In genomic region chr1:31588751-31589515, GRCh38 we compare ENCODE assay signal across 11 cellular contexts. TPM values are rescaled to one million over a fixed set of nuclear protein-coding genes. Genes with fewer than 3 reads are reported as not detected.
A peak's percentile ranks its signal among the peaks of the same experiment; 100 is the strongest.
DNase-seq lines count a peak whose midpoint lies in the region; ATAC-seq, FAIRE-seq and TF ChIP-seq lines count a peak whose summit lies in the region.
"Had no signal": no experiment of that assay in that cellular context is flagged by ENCODE, and none has a peak within 500 bp of the region (broad histone marks: within the 10 kb centered on the region; RNA-seq: fewer than 3 reads in every experiment).

No MANE protein-coding gene starts in this region.

- H3K4me3 Mint-ChIP-seq in stimulated activated naive CD8-positive, alpha-beta T cell treated with anti-CD3 and anti-CD28 coated beads, Interleukin-15, amount 100 ng/mL, for 72 hours: no peak overlapping the region
- H3K4me3 Mint-ChIP-seq: stimulated activated effector memory CD8-positive, alpha-beta T cell treated with anti-CD3 and anti-CD28 coated beads, Interleukin-12 subunit alpha, Interleukin-12 subunit beta, amount 100 ng/mL, for 72 hours had no signal

- H3K27ac Mint-ChIP-seq in stimulated activated naive CD8-positive, alpha-beta T cell treated with anti-CD3 and anti-CD28 coated beads, Interleukin-15, amount 100 ng/mL, for 72 hours: no peak overlapping the region
- H3K27ac Mint-ChIP-seq: stimulated activated effector memory CD8-positive, alpha-beta T cell treated with anti-CD3 and anti-CD28 coated beads, Interleukin-12 subunit alpha, Interleukin-12 subunit beta, amount 100 ng/mL, for 72 hours had no signal

- no peak for FAIRE-seq in urothelium cell line (lab: Jason Lieb, UNC)

- DNase-seq in DMS53 (lab: John Stamatoyannopoulos, UW): peak; percentile 79
- no peak for DNase-seq in DMS53 treated with DMSO at 0.1 percent for 48 hours (lab: John Stamatoyannopoulos, UW; ENCODE audit: unreplicated experiment)
- peak in 1 of 2 donors; percentile 40 for DNase-seq in fibroblast of lung (ENCODE audit: low read depth in 2 of 2)
- DNase-seq in urothelium cell line (ENCODE audit: low spot score): peak; percentile 67
- DNase-seq in MV-4-11 (lab: John Stamatoyannopoulos, UW): no peak
- no peak for DNase-seq in stimulated activated naive CD8-positive, alpha-beta T cell treated with anti-CD3 and anti-CD28 coated beads, Interleukin-15, amount 100 ng/mL, for 72 hours
- DNase-seq in GM10248 (ENCODE audit: extremely low spot score): no peak
- DNase-seq: activated T-cell treated with anti-CD3 and anti-CD28 coated beads, Interleukin-2, amount 50 U/mL, for 1 hour had no signal

- H3K4me3 ChIP-seq in fibroblast of lung (replicated peaks in 1 of 4; ENCODE audit: control extremely low read depth in 1 of 4, insufficient read depth in 1 of 4, low read depth in 3 of 4, low read length in 4 of 4): peak overlapping the region in 1 of 4 experiments; percentile 42
- H3K4me3 ChIP-seq in mucosa of rectum (ENCODE audit: low read length in 2 of 2): peak overlapping the region; percentile 54 to 59

- H3K27ac ChIP-seq in fibroblast of lung (ENCODE audit: insufficient read depth, low read length) (no peak overlapping the region), mucosa of rectum (ENCODE audit: low read depth in 2 of 2, low read length in 2 of 2) (peak overlapping the region; percentile 88 to 89)
- H3K27ac ChIP-seq: 22Rv1 had no signal

- no peak for ATAC-seq in stimulated activated naive CD8-positive, alpha-beta T cell treated with anti-CD3 and anti-CD28 coated beads, Interleukin-15, amount 100 ng/mL, for 72 hours
- ATAC-seq: stimulated activated effector memory CD8-positive, alpha-beta T cell treated with anti-CD3 and anti-CD28 coated beads, Interleukin-12 subunit alpha, Interleukin-12 subunit beta, amount 100 ng/mL, for 72 hours had no signal

- H3K4me2 ChIP-seq in fibroblast of lung (ENCODE audit: extremely low read depth, insufficient read depth, low read length): peak overlapping the region; percentile 68

- H3K9me3 ChIP-seq in fibroblast of lung (ENCODE audit: control insufficient read depth, insufficient read depth, low read depth, low read length) (no peaks in the 10 kb centered on the region), mucosa of rectum (ENCODE audit: control insufficient read depth in 2 of 2, low read length in 2 of 2) (no peaks in the 10 kb centered on the region)

- TF ChIP-seq CTCF in fibroblast of lung (conservative IDR thresholded peaks at IDR 0.05 in 1 of 2, IDR thresholded peaks at IDR 0.05 in 1 of 2; ENCODE audit: low read depth in 1 of 2, low read length in 2 of 2) (no peak), GM10248 (IDR thresholded peaks at IDR 0.05; ENCODE audit: control extremely low read depth, extremely low read depth, low read depth, missing control alignments) (no peak)

- CTCF ChIA-PET in GM10248 (lab: Yijun Ruan, JAX): interaction anchor here (3.0 kb wide), 1 partner anchor 29 kb away, joined by 11 read pairs; no protein-coding TSS in a partner anchor

- H4K20me1 ChIP-seq in fibroblast of lung (ENCODE audit: control insufficient read depth, extremely low read depth, insufficient read depth, low read length): no peaks in the 10 kb centered on the region

- POLR2A ChIA-PET in GM10248 (lab: Yijun Ruan, JAX): no interaction called here

- no peaks in the 10 kb centered on the region for H3K27me3 ChIP-seq in fibroblast of lung (ENCODE audit: control insufficient read depth, insufficient read depth, low read length)
- no peaks in the 10 kb centered on the region for H3K27me3 ChIP-seq in mucosa of rectum (ENCODE audit: control insufficient read depth in 2 of 2, insufficient read depth in 2 of 2, low read length in 2 of 2)

- peak overlapping the region; percentile 30 for H3K9ac ChIP-seq in fibroblast of lung (ENCODE audit: insufficient read depth, low read length)
- peak overlapping the region; percentile 60 to 75 for H3K9ac ChIP-seq in mucosa of rectum (ENCODE audit: low read depth in 1 of 2, low read length in 2 of 2)

- H3K4me1 ChIP-seq in fibroblast of lung (ENCODE audit: control insufficient read depth, extremely low read depth, insufficient read depth, low read length): peaks cover 4% of the 10 kb centered on the region
- peaks cover 28 to 31% of the 10 kb centered on the region in 2 donors for H3K4me1 ChIP-seq in mucosa of rectum (ENCODE audit: control insufficient read depth in 2 of 2, insufficient read depth in 2 of 2, low read length in 2 of 2)

- peaks cover 55% of the 10 kb centered on the region for H3K27me3 Mint-ChIP-seq in stimulated activated naive CD8-positive, alpha-beta T cell treated with anti-CD3 and anti-CD28 coated beads, Interleukin-15, amount 100 ng/mL, for 72 hours

- H3K79me2 ChIP-seq in fibroblast of lung (ENCODE audit: control insufficient read depth, insufficient read depth, low read length): no peaks in the 10 kb centered on the region

- H3K9me3 Mint-ChIP-seq in stimulated activated naive CD8-positive, alpha-beta T cell treated with anti-CD3 and anti-CD28 coated beads, Interleukin-15, amount 100 ng/mL, for 72 hours: no peaks in the 10 kb centered on the region
- H3K9me3 Mint-ChIP-seq: stimulated activated effector memory CD8-positive, alpha-beta T cell treated with anti-CD3 and anti-CD28 coated beads, Interleukin-12 subunit alpha, Interleukin-12 subunit beta, amount 100 ng/mL, for 72 hours had no signal

- H3K36me3 ChIP-seq in fibroblast of lung (ENCODE audit: control insufficient read depth, insufficient read depth, low read length) (no peaks in the 10 kb centered on the region), mucosa of rectum (ENCODE audit: control insufficient read depth in 2 of 2, insufficient read depth in 2 of 2, low read length in 2 of 2) (peaks cover 14 to 19% of the 10 kb centered on the region in 2 donors)

- H2AFZ ChIP-seq in fibroblast of lung (ENCODE audit: low read length): no peak overlapping the region

- no peaks in the 10 kb centered on the region for H3K4me1 Mint-ChIP-seq in stimulated activated naive CD8-positive, alpha-beta T cell treated with anti-CD3 and anti-CD28 coated beads, Interleukin-15, amount 100 ng/mL, for 72 hours

RNA-seq across cellular contexts. Expression of gene TINAGL1, which starts 12.6 kb away (rescaled TPM):
- total RNA-seq in fibroblast of lung: 3.0 and 3.3 TPM in 2 replicates
- 2.8 and 92.5 TPM in 2 replicates for polyA plus RNA-seq in fibroblast of lung
- 3.4 and 96.4 TPM in 2 replicates for polyA plus RNA-seq in fibroblast of lung (2012)
- 7.9 and 131 TPM in 2 replicates for polyA minus RNA-seq in fibroblast of lung (ENCODE audit: low replicate concordance)

RNA-seq across cellular contexts. Expression of gene HCRTR1, which starts 28.6 kb away (rescaled TPM):
- total RNA-seq in fibroblast of lung: not detected in 2 replicates
- polyA plus RNA-seq in fibroblast of lung: not detected in 2 replicates
- polyA plus RNA-seq in fibroblast of lung (2012): not detected in 2 replicates
- polyA minus RNA-seq in fibroblast of lung (ENCODE audit: low replicate concordance): not detected in 2 replicates

RNA-seq across cellular contexts. Expression of gene PEF1, which starts 55.7 kb away (rescaled TPM):
- total RNA-seq in fibroblast of lung: 72.2 and 78.1 TPM in 2 replicates
- 72.9 and 85.3 TPM in 2 replicates for polyA plus RNA-seq in fibroblast of lung
- polyA plus RNA-seq in fibroblast of lung (2012): 62.2 and 73.8 TPM in 2 replicates
- 164 and 206 TPM in 2 replicates for polyA minus RNA-seq in fibroblast of lung (ENCODE audit: low replicate concordance)

Comparison
In these comparisons a context has a peak if more than half of its experiments do, and no peak if none do; other contexts are left out.
1. DNase-seq: peak in DMS53 (single experiment) and urothelium cell line (single experiment); none in DMS53 treated with DMSO at 0.1 percent for 48 hours (single experiment), MV-4-11 (single experiment), stimulated activated naive CD8-positive, alpha-beta T cell treated with anti-CD3 and anti-CD28 coated beads, Interleukin-15, amount 100 ng/mL, for 72 hours (0 of 2) and GM10248 (single experiment).